17 cellular contexts compared by ENCODE assay signal in genomic region chr1:956636-957035, GRCh38. TPM values are rescaled to one million over a fixed set of nuclear protein-coding genes. Genes with fewer than 3 reads are reported as not detected.
DNase-seq lines count a peak whose midpoint lies in the region; ATAC-seq and TF ChIP-seq lines count a peak whose summit lies in the region.
"Had no signal": no experiment of that assay in that cellular context is flagged by ENCODE, and none has a peak within 500 bp of the region (broad histone marks: within the 10 kb centered on the region; RNA-seq: fewer than 3 reads in every experiment).

No MANE protein-coding gene starts in this region.

- H3K4me1 ChIP-seq in BLaER1, result peaks cover 50% of the 10 kb centered on the region
- H3K4me1 ChIP-seq in DND-41 (ENCODE audit: insufficient read depth, low read length), result peaks cover 39% of the 10 kb centered on the region
- H3K4me1 ChIP-seq in lower lobe of right lung, result peaks cover 25% of the 10 kb centered on the region

- TF ChIP-seq CTCF in DND-41 (IDR thresholded peaks at IDR 0.05; ENCODE audit: borderline replicate concordance, extremely low read depth, low read length, poor library complexity, severe bottlenecking), result no peak
- TF ChIP-seq CTCF in neural crest cell (conservative IDR thresholded peaks at IDR 0.05), result no peak
- no peak for TF ChIP-seq CTCF in lower lobe of right lung (IDR thresholded peaks at IDR 0.05)

- H3K4me1 Mint-ChIP-seq in T-helper 17 cell, result peaks cover 16% of the 10 kb centered on the region
- peaks cover 13% of the 10 kb centered on the region for H3K4me1 Mint-ChIP-seq in neural crest cell

- DNase-seq in DND-41 (no peak), T-helper 17 cell (no peak), neural crest cell (ENCODE audit: low read depth, low spot score) (no peak), lower lobe of right lung (no peak), islet precursor cell (no peak)
- no peak for DNase-seq in stimulated activated CD4-positive, alpha-beta T cell treated with anti-CD3 and anti-CD28 coated beads, Interleukin-2, amount 100 ng/mL, for 48 hours
- DNase-seq: CD4-positive, alpha-beta T cell; DMS153; DMS79; GF-D8; IMR-90; KG1 had no signal

- peaks cover 35% of the 10 kb centered on the region for H3K79me2 ChIP-seq in DND-41 (ENCODE audit: insufficient read depth, low read length)

- H3K9me3 ChIP-seq in BLaER1 (no peaks in the 10 kb centered on the region), DND-41 (ENCODE audit: insufficient read depth, low read length, severe bottlenecking) (no peaks in the 10 kb centered on the region), T-helper 17 cell (ENCODE audit: control insufficient read depth, low read length, poor library complexity, severe bottlenecking) (no peaks in the 10 kb centered on the region), lower lobe of right lung (no peaks in the 10 kb centered on the region)
- H3K9me3 ChIP-seq: HAP-1 had no signal

- H3K27me3 ChIP-seq in BLaER1, result peaks cover 6% of the 10 kb centered on the region; the same call in 1 of the 2 replicates
- no peaks in the 10 kb centered on the region for H3K27me3 ChIP-seq in DND-41 (ENCODE audit: insufficient read depth, low read length, poor library complexity)
- H3K27me3 ChIP-seq in lower lobe of right lung (ENCODE audit: low read depth), result no peaks in the 10 kb centered on the region

- H3K36me3 ChIP-seq in BLaER1 (peaks cover 60% of the 10 kb centered on the region), DND-41 (ENCODE audit: insufficient read depth, low read length) (peaks cover 58% of the 10 kb centered on the region), lower lobe of right lung (peaks cover 54% of the 10 kb centered on the region)

- intact Hi-C loops in lower lobe of right lung (cut with DNase I), result no loop called here

- H3K27me3 Mint-ChIP-seq in T-helper 17 cell (no peaks in the 10 kb centered on the region), neural crest cell (ENCODE audit: low read depth) (peaks cover 3% of the 10 kb centered on the region)
- H3K27me3 Mint-ChIP-seq: B cell; CD4-positive, alpha-beta T cell had no signal

- H3K27ac Mint-ChIP-seq in T-helper 17 cell (peak overlapping the region; percentile 92), neural crest cell (ENCODE audit: unreplicated experiment) (no peak overlapping the region)
- H3K27ac Mint-ChIP-seq: B cell; CD4-positive, alpha-beta T cell had no signal

- H2AFZ ChIP-seq in DND-41 (ENCODE audit: low read depth, low read length), result no peak overlapping the region

- H3K27ac ChIP-seq in BLaER1 (no peak overlapping the region), DND-41 (ENCODE audit: low read length) (no peak overlapping the region), lower lobe of right lung (no peak overlapping the region)
- H3K27ac ChIP-seq: C4-2B had no signal

- H3K4me2 ChIP-seq in BLaER1, result peak overlapping the region; percentile 87
- peak overlapping the region; percentile 88; the same call in 1 of the 2 replicates for H3K4me2 ChIP-seq in DND-41 (ENCODE audit: insufficient read depth, low read length)

- no peak overlapping the region for H3K4me3 ChIP-seq in BLaER1
- H3K4me3 ChIP-seq in DND-41 (ENCODE audit: low read depth in 1 of 2, low read length in 2 of 2), result no peak overlapping the region
- H3K4me3 ChIP-seq in lower lobe of right lung, result no peak overlapping the region
- H3K4me3 ChIP-seq: HAP-1 had no signal

- H3K36me3 Mint-ChIP-seq in T-helper 17 cell (ENCODE audit: low read depth), result peaks cover 11% of the 10 kb centered on the region
- H3K36me3 Mint-ChIP-seq in neural crest cell (ENCODE audit: low read depth), result no peaks in the 10 kb centered on the region

- no peak overlapping the region for H3K9ac ChIP-seq in BLaER1
- no peak overlapping the region for H3K9ac ChIP-seq in DND-41 (ENCODE audit: low read depth, low read length)

- H3K9me3 Mint-ChIP-seq in neural crest cell, result no peaks in the 10 kb centered on the region
- H3K9me3 Mint-ChIP-seq: CD4-positive, alpha-beta T cell had no signal

- H3K4me3 Mint-ChIP-seq in T-helper 17 cell (no peak overlapping the region), neural crest cell (peak overlapping the region; percentile 34)

- ATAC-seq in DND-41 (ENCODE audit: insufficient read depth, low read depth), result no peak
- ATAC-seq in T-helper 17 cell, result no peak
- ATAC-seq in lower lobe of right lung, result no peak

- peaks cover 78% of the 10 kb centered on the region for H4K20me1 ChIP-seq in BLaER1
- H4K20me1 ChIP-seq in DND-41 (ENCODE audit: insufficient read depth, low read length), result peaks cover 50% of the 10 kb centered on the region

RNA-seq across cellular contexts. Expression of gene NOC2L, which starts 2.4 kb away (rescaled TPM):
- 10 to 100 TPM; 45.2 to 51.7 TPM for total RNA-seq in T-helper 17 cell
- 95.4 and 106 TPM in 2 replicates for total RNA-seq in neural crest cell
- 46.5 TPM for total RNA-seq in lower lobe of right lung

RNA-seq across cellular contexts. Expression of gene KLHL17, which starts 3.7 kb away (rescaled TPM):
- total RNA-seq in T-helper 17 cell (10 to 100 TPM; 16.1 to 16.6 TPM), neural crest cell (41.5 and 43.9 TPM in 2 replicates), lower lobe of right lung (17.0 TPM)

RNA-seq across cellular contexts. Expression of gene PLEKHN1, which starts 9.6 kb away (rescaled TPM):
- total RNA-seq in T-helper 17 cell, result 1 to 10 TPM; 3.4 to 4.3 TPM
- total RNA-seq in neural crest cell, result not detected in 2 replicates
- 1.2 TPM for total RNA-seq in lower lobe of right lung

RNA-seq across cellular contexts. Expression of gene PERM1, which starts 25.3 kb away (rescaled TPM):
- total RNA-seq in T-helper 17 cell (not detected), neural crest cell (0.11 TPM in 1 of 2 replicates, not detected in the other), lower lobe of right lung (not detected)
- total RNA-seq: A172; B cell; CD4-positive, alpha-beta T cell; IMR-90 had no signal

RNA-seq across cellular contexts. Expression of gene SAMD11, which starts 32.9 kb away (rescaled TPM):
- total RNA-seq in T-helper 17 cell (not detected), neural crest cell (0.14 TPM in 1 of 2 replicates, not detected in the other), lower lobe of right lung (2.2 TPM)
- total RNA-seq: B cell; CD4-positive, alpha-beta T cell had no signal
